Comparison of ENCODE assay signal across 8 cellular contexts in genomic region chr11:9265211-9266131, GRCh38.
DNase-seq lines count a peak whose midpoint lies in the region; ATAC-seq lines count a peak whose summit lies in the region.

DENND5A (minus strand) TSS chr11:9265350; CDS start chr11:9265069, 281 bp downstream.

- H3K27ac ChIP-seq in cingulate gyrus (ENCODE audit: low read depth, low read length): peak within 1 kb of the TSS; percentile 88

- peak within 1 kb of the TSS; percentile 81 for H3K4me3 ChIP-seq in GM08714 (ENCODE audit: low read length)

- DNase-seq in NCI-H226 (peak; percentile 76), kidney tubule cell (ENCODE audit: low spot score) (peak; percentile 91)
- peak; percentile 47 to 62 for DNase-seq in activated CD4-positive, alpha-beta T cell treated with anti-CD3 and anti-CD28 coated beads for 4 hours
- DNase-seq in stimulated activated CD4-positive, alpha-beta T cell treated with anti-CD3 and anti-CD28 coated beads, Interleukin-15, amount 100 ng/mL, for 1 hour (ENCODE audit: low read depth in 1 of 2, low spot score in 1 of 2): peak; percentile 19 to 43

- ATAC-seq in HG02981 (IDR thresholded peaks at IDR 0.05; ENCODE audit: unreplicated experiment): peak; percentile 36
- ATAC-seq in HG03097 (IDR thresholded peaks at IDR 0.05; ENCODE audit: low FRiP score, unreplicated experiment): no peak

Comparison
In these comparisons a context has a peak if more than half of its experiments do, and no peak if none do; other contexts are left out.
1. DNase-seq: peak in every context shown above with its lines; median percentile 91 in kidney tubule cell; 76 in NCI-H226; 54 in activated CD4-positive, alpha-beta T cell treated with anti-CD3 and anti-CD28 coated beads for 4 hours; 31 in stimulated activated CD4-positive, alpha-beta T cell treated with anti-CD3 and anti-CD28 coated beads, Interleukin-15, amount 100 ng/mL, for 1 hour.